In the genomic region with DNA sequence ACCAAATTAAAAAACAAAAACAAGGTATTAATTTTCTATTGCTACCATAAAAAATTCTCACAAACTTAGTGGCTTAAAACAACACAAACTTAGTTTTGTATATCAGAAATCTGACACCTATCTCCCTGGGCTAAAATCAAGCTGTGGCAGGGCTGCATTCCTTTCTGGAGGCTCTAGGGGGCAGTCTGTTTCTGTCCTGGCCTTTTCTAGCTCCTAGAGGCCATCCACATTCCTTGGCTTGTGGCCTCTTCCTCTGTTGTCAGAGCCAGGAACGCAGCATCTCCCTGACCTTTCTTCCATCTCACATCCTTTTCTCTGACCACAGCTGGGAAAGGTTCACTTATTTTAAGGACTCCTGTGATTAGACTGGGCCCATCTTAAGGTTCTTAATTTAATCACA, we compare ENCODE assay signal across 14 cellular contexts. TPM values are rescaled to one million over a fixed set of nuclear protein-coding genes. Genes with fewer than 3 reads are reported as not detected.
DNase-seq lines count a peak whose midpoint lies in the region; TF ChIP-seq lines count a peak whose summit lies in the region.
"Had no signal": no experiment of that assay in that cellular context is flagged by ENCODE, and none has a peak within 500 bp of the region (broad histone marks: within the 10 kb centered on the region; RNA-seq: fewer than 3 reads in every experiment).

No MANE protein-coding gene starts in this region.

- no peaks in the 10 kb centered on the region for H3K36me3 ChIP-seq in GM06990 (ENCODE audit: control insufficient read depth, insufficient read depth, low read length)
- H3K36me3 ChIP-seq: gastroesophageal sphincter, SJCRH30, tibial nerve had no signal

- TF ChIP-seq POLR2A in NB4 (IDR thresholded peaks at IDR 0.05; ENCODE audit: extremely low read depth, insufficient read length) = no peak

- CTCF ChIA-PET in AG04450 (lab: Charles Lee) = interaction anchor here (0.8 to 3.4 kb wide), 4 partner anchors 10 to 502 kb away, joined by 3 to 67 read pairs (median 5); a partner anchor contains a TSS
- CTCF ChIA-PET in Calu3 (lab: Charles Lee) = interaction anchor here (0.8 kb wide), 1 partner anchor 12 kb away, joined by 3 read pairs; no protein-coding TSS in a partner anchor

- intact Hi-C loops in Calu3 (cut with micrococcal nuclease; ENCODE audit: unreplicated experiment) = no loop called here

- H3K27me3 Mint-ChIP-seq in chondrocyte (ENCODE audit: low read depth) (no peaks in the 10 kb centered on the region), Calu3 (ENCODE audit: unreplicated experiment) (no peaks in the 10 kb centered on the region)
- H3K27me3 Mint-ChIP-seq: activated CD8-positive, alpha-beta memory T cell treated with anti-CD3 and anti-CD28 coated beads, Interleukin-2, amount 10 ng/mL, durations not matched to agents 7 days and 5 days had no signal

- no peak overlapping the region for H3K27ac ChIP-seq in AG04450 (ENCODE audit: low read depth, low read length)
- H3K27ac ChIP-seq: gastroesophageal sphincter, SJCRH30, tibial nerve had no signal

- H3K36me3 Mint-ChIP-seq in chondrocyte (ENCODE audit: low read depth) (peaks cover 2% of the 10 kb centered on the region), Calu3 (ENCODE audit: insufficient read depth, unreplicated experiment) (peaks cover under 1% of the 10 kb centered on the region)
- H3K36me3 Mint-ChIP-seq: activated CD8-positive, alpha-beta memory T cell treated with anti-CD3 and anti-CD28 coated beads, Interleukin-2, amount 10 ng/mL, durations not matched to agents 7 days and 5 days had no signal

- POLR2A ChIA-PET in AG04450 (lab: Yijun Ruan, JAX) = no interaction called here

- H3K4me3 Mint-ChIP-seq in chondrocyte (ENCODE audit: unreplicated experiment) = no peak overlapping the region
- no peak overlapping the region for H3K4me3 Mint-ChIP-seq in Calu3 (ENCODE audit: low read depth, unreplicated experiment)
- H3K4me3 Mint-ChIP-seq: activated CD8-positive, alpha-beta memory T cell treated with anti-CD3 and anti-CD28 coated beads, Interleukin-2, amount 10 ng/mL, durations not matched to agents 7 days and 5 days had no signal

- H3K9me3 Mint-ChIP-seq in chondrocyte (ENCODE audit: low read depth) = peaks cover 7% of the 10 kb centered on the region
- H3K9me3 Mint-ChIP-seq in Calu3 (ENCODE audit: low read depth, unreplicated experiment) = no peaks in the 10 kb centered on the region

- peaks cover 30% of the 10 kb centered on the region for H3K4me1 Mint-ChIP-seq in chondrocyte (ENCODE audit: low read depth)
- no peaks in the 10 kb centered on the region for H3K4me1 Mint-ChIP-seq in Calu3 (ENCODE audit: low read depth, unreplicated experiment)

- H3K27me3 ChIP-seq in AG04450 (ENCODE audit: control insufficient read depth, insufficient read depth, low read length) (no peaks in the 10 kb centered on the region), GM06990 (replicated peaks; ENCODE audit: control insufficient read depth, insufficient read depth, low read length) (no peaks in the 10 kb centered on the region)
- H3K27me3 ChIP-seq: gastroesophageal sphincter, SJCRH30, tibial nerve had no signal

- peaks cover 3% of the 10 kb centered on the region; the same call in 1 of the 2 replicates for H3K9me3 ChIP-seq in AG04450 (ENCODE audit: control insufficient read depth, insufficient read depth, low read length)
- H3K9me3 ChIP-seq: SJCRH30 had no signal

- H3K4me3 ChIP-seq in AG04450 (ENCODE audit: low read depth, low read length) (no peak overlapping the region), GM06990 (replicated peaks; ENCODE audit: low read depth, low read length) (no peak overlapping the region), NB4 (ENCODE audit: low read depth, low read length) (no peak overlapping the region)
- H3K4me3 ChIP-seq: gastroesophageal sphincter, lung, SJCRH30, tibial nerve had no signal

- no peak overlapping the region for H3K27ac Mint-ChIP-seq in chondrocyte (ENCODE audit: unreplicated experiment)
- no peak overlapping the region for H3K27ac Mint-ChIP-seq in Calu3 (ENCODE audit: unreplicated experiment)
- H3K27ac Mint-ChIP-seq: activated CD8-positive, alpha-beta memory T cell treated with anti-CD3 and anti-CD28 coated beads, Interleukin-2, amount 10 ng/mL, durations not matched to agents 7 days and 5 days had no signal

- peak; percentile 27 for TF ChIP-seq CTCF in AG04450 (IDR thresholded peaks at IDR 0.05; ENCODE audit: low read depth, low read length)
- TF ChIP-seq CTCF in GM06990 (IDR thresholded peaks at IDR 0.05; ENCODE audit: insufficient read depth, low read length, poor library complexity, severe bottlenecking) = peak; percentile 45
- peak; percentile 70 for TF ChIP-seq CTCF in NB4 (IDR thresholded peaks at IDR 0.05; ENCODE audit: low read depth, low read length)
- peak; percentile 45 for TF ChIP-seq CTCF in chondrocyte (IDR thresholded peaks at IDR 0.05)
- no peak for TF ChIP-seq CTCF in Calu3 (IDR thresholded peaks at IDR 0.05; ENCODE audit: unreplicated experiment)

- no TSS peak for BruUV-seq in Calu3 (replicated peaks; lab: Mats Ljungman, UMichigan)

- no peak for DNase-seq in AG04450 (ENCODE audit: low read depth, low spot score)
- DNase-seq in GM06990 (ENCODE audit: extremely low read depth, insufficient read length) = no peak
- peak; percentile 51 for DNase-seq in NB4 (ENCODE audit: low read depth)
- no peak for DNase-seq in chondrocyte (ENCODE audit: low spot score)
- DNase-seq in Calu3 = no peak
- no peak for DNase-seq in inferior parietal cortex (ENCODE audit: extremely low spot score)
- DNase-seq in NCI-H510A (lab: John Stamatoyannopoulos, UW) = no peak
- DNase-seq in epidermal melanocyte (ENCODE audit: insufficient read length, low spot score) = no peak
- DNase-seq: activated CD8-positive, alpha-beta memory T cell treated with anti-CD3 and anti-CD28 coated beads, Interleukin-2, amount 10 ng/mL, durations not matched to agents 7 days and 5 days; NCI-H2107 had no signal

RNA-seq across cellular contexts. Expression of a gene that starts 38.9 kb away (rescaled TPM):
- 0.22 and 0.24 TPM in 2 replicates for polyA plus RNA-seq in AG04450 (2011; rRNA removed)
- 0.28 TPM in 1 of 2 replicates, not detected in the other for polyA minus RNA-seq in AG04450 (2011; rRNA and poly(A)+ RNA removed)
- total RNA-seq in chondrocyte = 1.0 to 1.9 TPM (median 1.7 TPM) in 3 replicates
- total RNA-seq in Calu3 (2022) = 7.0 and 10.8 TPM in 2 replicates
- total RNA-seq: SJCRH30 had no signal
